Comparison of ENCODE assay signal across 21 cellular contexts in genomic region chr10:8078027-8078426, GRCh38. TPM values are rescaled to one million over a fixed set of nuclear protein-coding genes. Genes with fewer than 3 reads are reported as not detected.
"Had no signal": no experiment of that assay in that cellular context is flagged by ENCODE, and none has a peak within 500 bp of the region (broad histone marks: within the 10 kb centered on the region; RNA-seq: fewer than 3 reads in every experiment).

No MANE protein-coding gene starts in this region.

- H3K9me3 Mint-ChIP-seq: activated naive CD4-positive, alpha-beta T cell treated with anti-CD3 and anti-CD28 coated beads, Interleukin-2, amount 10 ng/mL, durations not matched to agents 7 days and 5 days; activated T-cell treated with anti-CD3 and anti-CD28 coated beads, Interleukin-2, amount 50 U/mL, for 4 hours; activated T-helper 17 cell treated with anti-CD3 and anti-CD28 coated beads, Interleukin-2, amount 50 U/mL, for 72 hours; central memory CD8-positive, alpha-beta T cell had no signal

- H3K9me3 ChIP-seq: MG63 had no signal

- DNase-seq: activated CD4-positive, alpha-beta T cell treated with anti-CD3 and anti-CD28 coated beads for 4 hours; activated gamma-delta T cell treated with Interleukin-2 at 50 U/mL for 16 hours; activated naive CD4-positive, alpha-beta T cell treated with anti-CD3 and anti-CD28 coated beads, Interleukin-2, amount 10 ng/mL, durations not matched to agents 7 days and 5 days; activated T-cell treated with anti-CD3 and anti-CD28 coated beads, Interleukin-2, amount 50 U/mL, for 4 hours; aorta; MG63; NCI-H1105; NCI-H1436; NCI-H1694 treated with DMSO at 0.1 percent for 48 hours; NCI-H2029 treated with DMSO at 0.1 percent for 48 hours; NCI-H510A treated with DMSO at 0.1 percent for 48 hours; NCI-H69; NK-92 treated with Interleukin-12 subunit alpha and Interleukin-12 subunit beta, amount 100 ng/mL, for 24 hours; PC-3; SHP77 treated with DMSO at 0.1 percent for 48 hours; T-helper 17 cell had no signal

- H3K27me3 ChIP-seq: MG63 had no signal

- H3K4me2 ChIP-seq: KMS-11 had no signal

- H3K4me3 Mint-ChIP-seq: activated naive CD4-positive, alpha-beta T cell treated with anti-CD3 and anti-CD28 coated beads, Interleukin-2, amount 10 ng/mL, durations not matched to agents 7 days and 5 days; activated T-cell treated with anti-CD3 and anti-CD28 coated beads, Interleukin-2, amount 50 U/mL, for 4 hours; activated T-helper 17 cell treated with anti-CD3 and anti-CD28 coated beads, Interleukin-2, amount 50 U/mL, for 72 hours; central memory CD8-positive, alpha-beta T cell; T-helper 17 cell had no signal

- H3K27ac ChIP-seq: KMS-11, VCaP had no signal

- H3K9ac ChIP-seq: KMS-11 had no signal

- H3K4me3 ChIP-seq: MG63 had no signal

- H3K27ac Mint-ChIP-seq: activated naive CD4-positive, alpha-beta T cell treated with anti-CD3 and anti-CD28 coated beads, Interleukin-2, amount 10 ng/mL, durations not matched to agents 7 days and 5 days; activated T-helper 17 cell treated with anti-CD3 and anti-CD28 coated beads, Interleukin-2, amount 50 U/mL, for 72 hours; T-helper 17 cell had no signal

- H3K27me3 Mint-ChIP-seq: activated T-helper 17 cell treated with anti-CD3 and anti-CD28 coated beads, Interleukin-2, amount 50 U/mL, for 72 hours; central memory CD8-positive, alpha-beta T cell; T-helper 17 cell had no signal

- H3K36me3 ChIP-seq: MG63 had no signal

RNA-seq across cellular contexts. Expression of gene GATA3, which starts 23.5 kb away (rescaled TPM):
- total RNA-seq: SK-MEL-5 had no signal
